In the genomic region with DNA sequence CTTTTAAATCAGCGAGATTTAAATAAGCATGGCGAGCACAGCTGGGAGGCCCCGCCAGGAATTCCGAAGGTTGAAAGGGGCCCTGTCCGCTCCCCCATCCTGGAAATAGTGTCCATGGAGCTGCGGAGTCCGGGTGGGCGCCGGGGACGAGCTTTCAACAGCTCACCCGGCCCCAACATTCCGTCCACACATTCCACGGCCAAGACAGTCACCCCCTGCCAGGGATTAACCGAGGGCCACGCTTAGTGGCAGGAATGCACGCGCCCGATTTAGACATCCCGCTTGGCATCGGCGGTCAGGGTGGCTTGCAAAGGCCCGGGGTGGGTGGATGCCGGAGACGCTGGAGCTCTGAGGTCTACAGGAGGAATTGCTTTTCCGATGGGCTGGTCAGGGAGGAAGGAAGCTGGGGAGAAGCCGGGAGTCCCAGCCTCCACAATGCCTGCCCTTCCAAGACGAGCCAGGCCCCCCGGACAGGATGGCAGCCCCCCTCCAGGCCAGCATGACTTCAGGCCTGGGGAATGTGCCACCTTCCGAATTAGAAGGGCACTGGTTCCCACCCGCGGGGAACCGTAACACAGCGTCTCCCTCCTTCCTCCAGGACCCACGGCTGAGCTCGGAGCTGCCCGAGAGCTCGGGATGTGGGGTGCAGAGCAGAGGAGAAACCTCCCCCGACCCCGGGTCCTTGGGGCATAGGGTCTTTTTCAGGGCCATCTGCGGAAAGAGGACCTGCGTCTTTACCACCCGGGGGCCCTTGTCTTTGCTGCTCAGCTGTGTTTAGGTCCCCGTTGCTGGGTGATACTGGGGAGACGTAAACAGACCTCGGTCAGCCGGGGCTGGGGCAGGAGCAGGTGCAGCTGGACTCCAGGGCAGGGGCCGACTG, we compare ENCODE assay signal across 12 cellular contexts. TPM values are rescaled to one million over a fixed set of nuclear protein-coding genes. Genes with fewer than 3 reads are reported as not detected.
DNase-seq lines count a peak whose midpoint lies in the region; ATAC-seq, FAIRE-seq and TF ChIP-seq lines count a peak whose summit lies in the region.
"Had no signal": no experiment of that assay in that cellular context is flagged by ENCODE, and none has a peak within 500 bp of the region (broad histone marks: within the 10 kb centered on the region; RNA-seq: fewer than 3 reads in every experiment).

No MANE protein-coding gene starts in this region.

- peak; percentile 23 for DNase-seq in H54 (ENCODE audit: insufficient read length, low spot score)
- DNase-seq in choroid plexus epithelial cell (ENCODE audit: low read depth): peak; percentile 44
- DNase-seq in gastrocnemius medialis: peak in 1 of 2 donors; percentile 15
- DNase-seq in ACHN: no peak
- no peak for DNase-seq in stimulated activated CD4-positive, alpha-beta T cell treated with anti-CD3 and anti-CD28 coated beads, Interleukin-15, amount 100 ng/mL, for 24 hours
- DNase-seq in cerebellar nuclear complex (lab: John Stamatoyannopoulos, UW): no peak
- DNase-seq in NCI-H446 treated with DMSO at 0.1 percent for 48 hours (lab: John Stamatoyannopoulos, UW): no peak
- DNase-seq: activated naive CD4-positive, alpha-beta T cell treated with anti-CD3 and anti-CD28 coated beads for 36 hours; DMS79 treated with DMSO at 0.1 percent for 48 hours; Peyer's patch had no signal

- peak overlapping the region; percentile 44 for H3K4me3 ChIP-seq in choroid plexus epithelial cell (ENCODE audit: low read depth, low read length)
- peak overlapping the region; percentile 56 for H3K4me3 ChIP-seq in iPS-18a (ENCODE audit: low read length)
- peak overlapping the region; percentile 40 to 56 (median 46) for H3K4me3 ChIP-seq in gastrocnemius medialis

- in situ Hi-C loops in gastrocnemius medialis (cut with MboI; ENCODE audit: low sequenced_read_pairs in 4 of 4): no loop called here
- in situ Hi-C loops in ACHN (cut with HindIII; ENCODE audit: low pct_ligation_motif_present, low pct_unique_long_range_greater_than_20kb, low sequenced_read_pairs): no loop called here

- no peak overlapping the region for H3K27ac ChIP-seq in iPS-18a (ENCODE audit: low read length)
- peak overlapping the region in 2 of 4 donors; percentile 12 to 39 for H3K27ac ChIP-seq in gastrocnemius medialis
- H3K27ac ChIP-seq: Peyer's patch had no signal

- H3K9me3 ChIP-seq in iPS-18a (ENCODE audit: control insufficient read depth, low read depth, low read length): no peaks in the 10 kb centered on the region
- H3K9me3 ChIP-seq in gastrocnemius medialis: no peaks in the 10 kb centered on the region
- H3K9me3 ChIP-seq: Peyer's patch had no signal

- no peak for FAIRE-seq in H54 (lab: Jason Lieb, UNC)

- intact Hi-C loops in gastrocnemius medialis (cut with DNase I; ENCODE audit: low total_unique reads): no loop called here

- H3K36me3 ChIP-seq in iPS-18a (ENCODE audit: control insufficient read depth, low read depth, low read length) (no peaks in the 10 kb centered on the region), gastrocnemius medialis (no peaks in the 10 kb centered on the region)
- H3K36me3 ChIP-seq: Peyer's patch had no signal

- TF ChIP-seq POLR2A in H54 (IDR thresholded peaks at IDR 0.05; ENCODE audit: low read depth, low read length) (no peak), gastrocnemius medialis (IDR thresholded peaks at IDR 0.05) (no peak)

- H3K9ac ChIP-seq in iPS-18a (ENCODE audit: low read length): peak overlapping the region; percentile 48

- H3K4me1 ChIP-seq in iPS-18a (ENCODE audit: control insufficient read depth, low read depth, low read length): peaks cover 13% of the 10 kb centered on the region
- peaks cover 3 to 6% of the 10 kb centered on the region in 2 donors for H3K4me1 ChIP-seq in gastrocnemius medialis

- no peaks in the 10 kb centered on the region for H3K27me3 ChIP-seq in iPS-18a (ENCODE audit: control insufficient read depth, insufficient read depth, low read length)
- no peaks in the 10 kb centered on the region for H3K27me3 ChIP-seq in gastrocnemius medialis
- H3K27me3 ChIP-seq: Peyer's patch had no signal

- TF ChIP-seq CTCF in choroid plexus epithelial cell (conservative IDR thresholded peaks at IDR 0.05; ENCODE audit: low read depth, low read length) (peak; percentile 35), gastrocnemius medialis (IDR thresholded peaks at IDR 0.05 in 4 of 5, conservative IDR thresholded peaks at IDR 0.05 in 1 of 5) (peak in 2 of 5 experiments; percentile 23 to 29)

- peak; percentile 42 to 44 for ATAC-seq in gastrocnemius medialis
- ATAC-seq: activated CD4-positive, CD25-positive, alpha-beta regulatory T cell treated with anti-CD3 and anti-CD28 coated beads, Interleukin-2, amount 50 U/mL, for 24 hours had no signal

RNA-seq across cellular contexts. Expression of gene PPP2R3B, which starts 26.9 kb away (rescaled TPM):
- total RNA-seq in gastrocnemius medialis: 100 to 1,000 TPM in 1 of 4 donors, 10 to 100 TPM in 3; 53.8 to 103 (median 69.4) TPM

Comparison
In these comparisons a context has a peak if more than half of its experiments do, and no peak if none do; other contexts are left out.
1. DNase-seq: peak in H54 (single experiment) and choroid plexus epithelial cell (single experiment); none in ACHN (single experiment), stimulated activated CD4-positive, alpha-beta T cell treated with anti-CD3 and anti-CD28 coated beads, Interleukin-15, amount 100 ng/mL, for 24 hours (single experiment), cerebellar nuclear complex (0 of 2) and NCI-H446 treated with DMSO at 0.1 percent for 48 hours (single experiment).
2. Peak in every context shown above with its lines, with median percentiles within 50 percentile points of each other: H3K4me3 ChIP-seq.